ENCODE assay signal across 21 cellular contexts in the genomic region with DNA sequence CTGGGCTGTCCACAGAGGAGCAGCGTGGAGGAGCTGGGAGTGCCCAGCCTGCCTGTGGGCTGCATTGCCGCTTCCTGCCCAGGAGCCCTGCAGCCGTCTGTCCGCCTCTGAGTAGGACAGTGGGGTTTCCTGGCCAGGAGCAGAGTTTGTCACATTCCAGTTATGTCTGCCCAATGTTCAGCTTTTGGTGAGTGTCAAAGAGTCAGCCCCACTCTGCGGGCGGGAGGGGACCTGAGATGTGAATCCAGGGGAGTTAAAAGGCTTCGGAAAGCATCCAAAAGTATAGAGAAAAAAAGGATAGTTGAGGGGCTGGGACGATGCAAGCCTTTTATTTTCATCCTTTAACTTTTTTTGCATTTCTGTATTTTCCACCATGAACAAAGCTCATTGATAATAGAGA. TPM values are rescaled to one million over a fixed set of nuclear protein-coding genes. Genes with fewer than 3 reads are reported as not detected.
"Had no signal": no experiment of that assay in that cellular context is flagged by ENCODE, and none has a peak within 500 bp of the region (broad histone marks: within the 10 kb centered on the region; RNA-seq: fewer than 3 reads in every experiment).

No MANE protein-coding gene starts in this region.

- H3K4me1 ChIP-seq: sigmoid colon had no signal

- H3K4me1 Mint-ChIP-seq: activated naive CD4-positive, alpha-beta T cell treated with anti-CD3 and anti-CD28 coated beads, Interleukin-2, amount 10 ng/mL, durations not matched to agents 7 days and 5 days; activated T-helper 17 cell treated with anti-CD3 and anti-CD28 coated beads, Interleukin-2, amount 50 U/mL, for 72 hours had no signal

- H3K4me3 ChIP-seq: gastroesophageal sphincter, lung, sigmoid colon, suprapubic skin had no signal

- H3K36me3 Mint-ChIP-seq: activated naive CD4-positive, alpha-beta T cell treated with anti-CD3 and anti-CD28 coated beads, Interleukin-2, amount 10 ng/mL, durations not matched to agents 7 days and 5 days; natural killer cell; T-cell had no signal

- DNase-seq: activated CD4-positive, alpha-beta T cell treated with anti-CD3 and anti-CD28 coated beads for 4 hours; activated CD8-positive, alpha-beta memory T cell treated with anti-CD3 and anti-CD28 coated beads for 24 hours; activated naive CD4-positive, alpha-beta T cell treated with anti-CD3 and anti-CD28 coated beads, Interleukin-2, amount 10 ng/mL, durations not matched to agents 7 days and 5 days; caudate nucleus; cortex of kidney; effector memory CD4-positive, alpha-beta T cell; hippocampal formation; natural killer cell; sigmoid colon; stimulated activated CD4-positive, alpha-beta T cell treated with anti-CD3 and anti-CD28 coated beads, Interleukin-12 subunit alpha, Interleukin-12 subunit beta, amount 100 ng/mL, for 4 hours; stimulated activated naive CD4-positive, alpha-beta T cell treated with Interleukin-2 at 50 U/mL for 16 hours; T-cell; T1000 had no signal

- ATAC-seq: activated T-helper 17 cell treated with anti-CD3 and anti-CD28 coated beads, Interleukin-2, amount 50 U/mL, for 72 hours; gastroesophageal sphincter; T-cell had no signal

- H3K27ac Mint-ChIP-seq: activated naive CD4-positive, alpha-beta T cell treated with anti-CD3 and anti-CD28 coated beads, Interleukin-2, amount 10 ng/mL, durations not matched to agents 7 days and 5 days; activated T-helper 17 cell treated with anti-CD3 and anti-CD28 coated beads, Interleukin-2, amount 50 U/mL, for 72 hours; natural killer cell; T-cell had no signal

- H3K9me3 ChIP-seq: gastroesophageal sphincter, sigmoid colon, suprapubic skin had no signal

- H3K4me3 Mint-ChIP-seq: activated naive CD4-positive, alpha-beta T cell treated with anti-CD3 and anti-CD28 coated beads, Interleukin-2, amount 10 ng/mL, durations not matched to agents 7 days and 5 days; activated T-helper 17 cell treated with anti-CD3 and anti-CD28 coated beads, Interleukin-2, amount 50 U/mL, for 72 hours; natural killer cell; T-cell had no signal

- H3K27ac ChIP-seq: epithelial cell of prostate, gastroesophageal sphincter, sigmoid colon, suprapubic skin, VCaP had no signal

- H3K36me3 ChIP-seq: gastroesophageal sphincter, sigmoid colon, suprapubic skin had no signal

- H3K9me3 Mint-ChIP-seq: activated naive CD4-positive, alpha-beta T cell treated with anti-CD3 and anti-CD28 coated beads, Interleukin-2, amount 10 ng/mL, durations not matched to agents 7 days and 5 days; activated T-helper 17 cell treated with anti-CD3 and anti-CD28 coated beads, Interleukin-2, amount 50 U/mL, for 72 hours; natural killer cell; T-cell had no signal

RNA-seq across cellular contexts. Expression of a gene that starts 7.2 kb away (rescaled TPM):
- total RNA-seq: activated T-helper 17 cell treated with anti-CD3 and anti-CD28 coated beads, Interleukin-2, amount 50 U/mL, for 72 hours; natural killer cell; osteocyte; T-cell had no signal

RNA-seq across cellular contexts. Expression of a gene that starts 55.6 kb away (rescaled TPM):
- total RNA-seq: activated T-helper 17 cell treated with anti-CD3 and anti-CD28 coated beads, Interleukin-2, amount 50 U/mL, for 72 hours; natural killer cell; osteocyte; pulmonary artery endothelial cell; sigmoid colon; T-cell had no signal
